8 cellular contexts compared by ENCODE assay signal in genomic region chr10:110504111-110504735, GRCh38. TPM values are rescaled to one million over a fixed set of nuclear protein-coding genes. Genes with fewer than 3 reads are reported as not detected.
A peak's percentile ranks its signal among the peaks of the same experiment; 100 is the strongest.
DNase-seq lines count a peak whose midpoint lies in the region; ATAC-seq and TF ChIP-seq lines count a peak whose summit lies in the region.

No MANE protein-coding gene starts in this region.

- no peaks in the 10 kb centered on the region for H3K9me3 Mint-ChIP-seq in activated T-helper 17 cell treated with anti-CD3 and anti-CD28 coated beads, Interleukin-2, amount 50 U/mL, for 72 hours

- H3K9me2 ChIP-seq in GM23248 (ENCODE audit: insufficient read depth), result no peaks in the 10 kb centered on the region

- H3K9me3 ChIP-seq in GM23248 (ENCODE audit: low read depth), result no peaks in the 10 kb centered on the region

- H3K36me3 Mint-ChIP-seq in activated T-helper 17 cell treated with anti-CD3 and anti-CD28 coated beads, Interleukin-2, amount 50 U/mL, for 72 hours (ENCODE audit: low read depth), result peaks cover 100% of the 10 kb centered on the region

- H3K9ac ChIP-seq in GM23248, result peak overlapping the region; percentile 59

- in situ Hi-C loops in GM23248 (cut with MboI), result no loop called here

- H3K79me2 ChIP-seq in GM23248 (ENCODE audit: insufficient read depth), result peaks cover 93% of the 10 kb centered on the region

- peaks cover 41% of the 10 kb centered on the region for H3K36me3 ChIP-seq in GM23248 (ENCODE audit: low read depth)

- peak; percentile 91 for DNase-seq in GM12864 (ENCODE audit: low read depth)
- peak; percentile 88 for DNase-seq in GM23248
- DNase-seq in NAMALWA (ENCODE audit: low spot score), result peak; percentile 85
- DNase-seq in left cardiac atrium, result peak; percentile 50
- DNase-seq in stimulated activated CD4-positive, alpha-beta T cell treated with anti-CD3 and anti-CD28 coated beads, Interleukin-4, amount 100 ng/mL, for 4 hours, result peak; percentile 35 to 70
- DNase-seq in effector CD8-positive, alpha-beta T cell (lab: John Stamatoyannopoulos, UW), result no peak
- no peak for DNase-seq in HuH-7.5 (ENCODE audit: low spot score)

- peak overlapping the region; percentile 95 for H3K4me2 ChIP-seq in GM23248 (ENCODE audit: unreplicated experiment)

- intact Hi-C loops in left cardiac atrium (cut with DNase I), result no loop called here

- H4K20me1 ChIP-seq in GM23248 (ENCODE audit: insufficient read depth), result peaks cover 7% of the 10 kb centered on the region; the same call in 1 of the 2 replicates

- peaks cover 71% of the 10 kb centered on the region for H3K4me1 Mint-ChIP-seq in activated T-helper 17 cell treated with anti-CD3 and anti-CD28 coated beads, Interleukin-2, amount 50 U/mL, for 72 hours

- no peaks in the 10 kb centered on the region for H3K27me3 Mint-ChIP-seq in activated T-helper 17 cell treated with anti-CD3 and anti-CD28 coated beads, Interleukin-2, amount 50 U/mL, for 72 hours

- H3K27me3 ChIP-seq in GM23248 (replicated peaks; ENCODE audit: insufficient read depth), result no peaks in the 10 kb centered on the region

- ATAC-seq in activated T-helper 17 cell treated with anti-CD3 and anti-CD28 coated beads, Interleukin-2, amount 50 U/mL, for 72 hours (replicated peaks), result peak; percentile 71
- peak; percentile 21 to 39 for ATAC-seq in left cardiac atrium

- H3K27ac ChIP-seq in GM23248, result peak overlapping the region; percentile 95

- peak overlapping the region; percentile 96 for H3K27ac Mint-ChIP-seq in activated T-helper 17 cell treated with anti-CD3 and anti-CD28 coated beads, Interleukin-2, amount 50 U/mL, for 72 hours

- peak overlapping the region; percentile 97 for H3K4me3 Mint-ChIP-seq in activated T-helper 17 cell treated with anti-CD3 and anti-CD28 coated beads, Interleukin-2, amount 50 U/mL, for 72 hours

- peaks cover 96% of the 10 kb centered on the region for H3F3A ChIP-seq in GM23248 (ENCODE audit: insufficient read depth)

- peaks cover 57% of the 10 kb centered on the region for H3K4me1 ChIP-seq in GM23248 (ENCODE audit: insufficient read depth)

- TF ChIP-seq CTCF in GM12864 (IDR thresholded peaks at IDR 0.05; ENCODE audit: low read depth, low read length, missing control alignments), result no peak

- WGBS in GM23248 (ENCODE audit: low coverage in 1 of 2, low lambda C conversion rate in 2 of 2, missing lambda C conversion rate in 2 of 2), 2 experiments, result 5 to 6% methylated on average over 4 of the region's 4 CpGs

- no peak overlapping the region for H2AFZ ChIP-seq in GM23248

- no peak overlapping the region for H3K4me3 ChIP-seq in GM12864 (ENCODE audit: low read depth, low read length)
- peak overlapping the region; percentile 83 for H3K4me3 ChIP-seq in GM23248

RNA-seq across cellular contexts. Expression of gene DUSP5, which starts 6.5 kb away (rescaled TPM):
- 17.8 and 18.0 TPM in 2 replicates for total RNA-seq in GM23248 (2014; rRNA removed; shearing (Covaris generic))
- polyA plus RNA-seq in GM23248 (2016; fragmentation: Nextera tagmentation; extraction: Ambion mirVana), result 5.8 and 13.3 TPM in 2 replicates
- total RNA-seq in activated T-helper 17 cell treated with anti-CD3 and anti-CD28 coated beads, Interleukin-2, amount 50 U/mL, for 72 hours, result 100 to 1,000 TPM in 1 of 2 donors, 10 to 100 TPM in 1; 43.2 to 107 TPM
- 10 to 100 TPM in 1 of 2 donors, 1 to 10 TPM in 1; 8.9 to 14.3 TPM for total RNA-seq in left cardiac atrium

Comparison
In these comparisons a context has a peak if more than half of its experiments do, and no peak if none do; other contexts are left out.
1. DNase-seq: peak in GM12864 (single experiment), GM23248 (single experiment), NAMALWA (single experiment), left cardiac atrium (single experiment) and stimulated activated CD4-positive, alpha-beta T cell treated with anti-CD3 and anti-CD28 coated beads, Interleukin-4, amount 100 ng/mL, for 4 hours (2 of 2); none in effector CD8-positive, alpha-beta T cell (single experiment) and HuH-7.5 (single experiment).